2 cellular contexts compared by ENCODE assay signal in genomic region chr16:87229230-87230192, GRCh38.
A peak's percentile ranks its signal among the peaks of the same experiment; 100 is the strongest.
TF ChIP-seq lines count a peak whose summit lies in the region.

No MANE protein-coding gene starts in this region.

TF ChIP-seq in K562, 482 proteins besides CTCF, POLR2A, EP300 and RAD21:
- TF ChIP-seq ZNF449 (CRISPR knock-in tag; IDR thresholded peaks at IDR 0.05) (no peak), ZFP36 (IDR thresholded peaks at IDR 0.05; ENCODE audit: low read depth, low read length, partially characterized antibody) (peak; percentile 90), IFI16 (CRISPR knock-in tag; IDR thresholded peaks at IDR 0.05) (no peak)

TF ChIP-seq in endothelial cell of umbilical vein, 7 proteins besides CTCF, POLR2A, EP300 and RAD21 (continued from another document):
- no peak for TF ChIP-seq MAX (IDR thresholded peaks at IDR 0.05; ENCODE audit: insufficient read depth, insufficient read length)
